Comparison of ENCODE assay signal across 3 cellular contexts in the genomic region with DNA sequence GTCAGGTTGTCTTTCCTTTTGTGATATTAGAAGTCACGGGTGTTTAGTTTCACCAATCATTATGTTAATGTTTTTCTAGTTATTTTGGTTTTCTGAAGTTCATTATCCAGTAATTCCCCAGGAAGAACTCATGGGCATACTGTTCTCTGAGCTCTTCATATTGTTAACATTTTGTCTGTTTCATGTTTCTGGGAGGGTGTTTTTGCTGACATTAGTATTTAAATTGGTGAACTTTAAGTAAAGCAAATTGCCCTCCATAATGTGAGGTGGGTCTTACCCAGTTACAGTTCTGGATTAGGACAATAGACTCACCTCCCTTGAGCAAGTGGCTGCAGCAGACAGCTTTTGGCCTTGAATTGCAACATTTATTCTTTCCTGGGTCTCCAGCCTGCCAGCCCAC.
A peak's percentile ranks its signal among the peaks of the same experiment; 100 is the strongest.
TF ChIP-seq lines count a peak whose summit lies in the region.

No MANE protein-coding gene starts in this region.

TF ChIP-seq in HepG2, 621 proteins besides CTCF, POLR2A, EP300 and RAD21:
- peak; percentile 54 for TF ChIP-seq MAFF (IDR thresholded peaks at IDR 0.05; ENCODE audit: low read depth, low read length)
- TF ChIP-seq MAFK (conservative IDR thresholded peaks at IDR 0.05 in 1 of 2, IDR thresholded peaks at IDR 0.05 in 1 of 2; ENCODE audit: low read length in 2 of 2), result peak; percentile 52 to 71
- TF ChIP-seq, protein P1, sequence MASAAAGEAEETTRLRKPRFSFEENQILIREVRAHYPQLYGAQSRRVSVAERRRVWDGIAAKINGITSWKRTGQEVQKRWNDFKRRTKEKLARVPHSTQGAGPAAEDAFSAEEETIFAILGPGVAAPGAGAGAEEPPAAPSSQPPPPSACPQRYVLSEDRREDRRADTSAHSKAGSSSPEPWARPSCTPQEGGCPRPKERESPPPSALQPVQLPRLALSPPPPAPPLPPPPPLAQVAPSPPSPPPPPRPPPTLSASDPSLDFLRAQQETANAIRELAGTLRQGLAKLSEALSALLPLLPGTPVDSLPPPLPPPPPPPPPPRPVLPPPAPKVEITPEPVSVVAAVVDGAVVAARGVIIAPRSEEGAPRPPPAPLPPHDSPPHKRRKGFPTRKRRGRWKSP (CRISPR knock-in tag; IDR thresholded peaks at IDR 0.05), result no peak
- TF ChIP-seq, protein P2, sequence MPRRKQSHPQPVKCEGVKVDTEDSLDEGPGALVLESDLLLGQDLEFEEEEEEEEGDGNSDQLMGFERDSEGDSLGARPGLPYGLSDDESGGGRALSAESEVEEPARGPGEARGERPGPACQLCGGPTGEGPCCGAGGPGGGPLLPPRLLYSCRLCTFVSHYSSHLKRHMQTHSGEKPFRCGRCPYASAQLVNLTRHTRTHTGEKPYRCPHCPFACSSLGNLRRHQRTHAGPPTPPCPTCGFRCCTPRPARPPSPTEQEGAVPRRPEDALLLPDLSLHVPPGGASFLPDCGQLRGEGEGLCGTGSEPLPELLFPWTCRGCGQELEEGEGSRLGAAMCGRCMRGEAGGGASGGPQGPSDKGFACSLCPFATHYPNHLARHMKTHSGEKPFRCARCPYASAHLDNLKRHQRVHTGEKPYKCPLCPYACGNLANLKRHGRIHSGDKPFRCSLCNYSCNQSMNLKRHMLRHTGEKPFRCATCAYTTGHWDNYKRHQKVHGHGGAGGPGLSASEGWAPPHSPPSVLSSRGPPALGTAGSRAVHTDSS (CRISPR knock-in tag; conservative IDR thresholded peaks at IDR 0.05), result no peak
TF ChIP-seq in HepG2: peak in this region for 2.

TF ChIP-seq in A549, 52 proteins besides CTCF, POLR2A, EP300 and RAD21:
- no peak for TF ChIP-seq CHD4 (IDR thresholded peaks at IDR 0.05; ENCODE audit: borderline replicate concordance)
- no peak for TF ChIP-seq HEYL (CRISPR knock-in tag; IDR thresholded peaks at IDR 0.05)
- TF ChIP-seq MAFK (IDR thresholded peaks at IDR 0.05; ENCODE audit: partially characterized antibody), result peak; percentile 34
- TF ChIP-seq FOSB (CRISPR knock-in tag; IDR thresholded peaks at IDR 0.05), result no peak

TF ChIP-seq in K562, 482 proteins besides CTCF, POLR2A, EP300 and RAD21:
- TF ChIP-seq SRSF3 (IDR thresholded peaks at IDR 0.05; ENCODE audit: insufficient read depth, low read length), result no peak
- peak; percentile 22; the same call in 1 of the 2 replicates for TF ChIP-seq ZNF316 (IDR thresholded peaks at IDR 0.05)
